9 cellular contexts compared by ENCODE assay signal in the genomic region with DNA sequence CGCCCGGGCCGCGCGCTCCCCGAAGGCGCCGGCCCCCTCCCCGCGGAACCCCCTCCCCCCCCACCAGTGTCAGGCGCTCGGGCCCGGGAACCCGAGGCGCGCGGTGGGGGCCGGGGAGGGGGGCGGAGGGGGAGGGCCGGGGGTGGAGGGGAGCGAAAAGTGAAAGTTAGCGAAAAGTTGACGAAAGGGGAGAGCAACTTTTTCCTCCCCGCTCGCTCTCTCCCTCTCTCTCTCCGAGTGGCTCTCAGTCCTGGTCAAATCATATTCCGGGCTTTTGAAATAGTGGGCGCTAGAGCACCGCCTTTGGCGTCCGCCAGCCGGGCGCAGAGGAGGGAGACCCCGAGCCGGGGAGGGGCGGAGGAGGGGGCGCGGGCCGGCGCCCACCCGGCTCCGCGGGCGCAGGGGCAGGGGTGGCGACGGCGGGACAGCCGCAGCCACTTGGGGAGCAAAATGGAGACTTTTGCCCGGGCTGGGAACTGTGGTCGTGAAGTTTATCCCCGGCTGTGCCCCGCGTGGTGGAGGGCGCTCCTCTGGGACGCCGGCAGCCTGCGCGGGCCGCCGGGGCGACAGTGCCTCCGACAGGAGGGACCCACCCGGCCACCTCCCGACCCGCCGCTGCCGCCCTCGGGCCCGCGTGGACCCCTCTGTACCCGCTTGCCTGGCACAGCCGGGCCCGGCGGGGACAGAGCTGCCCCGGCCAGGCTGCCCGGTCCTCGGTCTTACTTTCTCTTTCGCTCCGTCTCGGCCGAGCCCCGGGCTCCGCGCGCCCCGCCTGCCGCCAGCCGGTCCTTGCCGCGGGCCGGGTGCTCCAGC. TPM values are rescaled to one million over a fixed set of nuclear protein-coding genes. Genes with fewer than 3 reads are reported as not detected.
A peak's percentile ranks its signal among the peaks of the same experiment; 100 is the strongest.
DNase-seq lines count a peak whose midpoint lies in the region; ATAC-seq, FAIRE-seq and TF ChIP-seq lines count a peak whose summit lies in the region.
"Had no signal": no experiment of that assay in that cellular context is flagged by ENCODE, and none has a peak within 500 bp of the region (broad histone marks: within the 10 kb centered on the region; RNA-seq: fewer than 3 reads in every experiment).

No MANE protein-coding gene starts in this region.

- H3K4ac ChIP-seq in trophoblast cell (ENCODE audit: low read depth, low read length): no peak overlapping the region

- no peak overlapping the region for H2BK5ac ChIP-seq in trophoblast cell (ENCODE audit: low read depth, low read length, poor library complexity)

- WGBS in heart right ventricle, 2 donors: 0 to 1% methylated on average over 66 to 88 of the region's 91 CpGs
- no CpG with 5 or more reads among the region's 91 CpGs for WGBS in trophoblast cell (ENCODE audit: extremely low coverage, insufficient coverage, insufficient read length)

- H2AK5ac ChIP-seq in trophoblast cell (ENCODE audit: low read length): no peak overlapping the region

- no peaks in the 10 kb centered on the region for H3K36me3 ChIP-seq in ACC112 (ENCODE audit: insufficient read depth, low read length)
- no peaks in the 10 kb centered on the region for H3K36me3 ChIP-seq in heart right ventricle
- H3K36me3 ChIP-seq in trophoblast cell (ENCODE audit: control insufficient read depth in 1 of 2, insufficient read depth in 2 of 2, low read length in 2 of 2): no peaks in the 10 kb centered on the region

- no peak overlapping the region for H3K14ac ChIP-seq in trophoblast cell (ENCODE audit: low read length)

- no peak overlapping the region for H3K23ac ChIP-seq in trophoblast cell (ENCODE audit: low read length)

- no peaks in the 10 kb centered on the region for H3K9me3 Mint-ChIP-seq in activated naive CD8-positive, alpha-beta T cell treated with anti-CD3 and anti-CD28 coated beads for 36 hours

- no peak overlapping the region for H4K91ac ChIP-seq in trophoblast cell (ENCODE audit: low read depth, low read length)

- no peak overlapping the region for H2BK120ac ChIP-seq in trophoblast cell (ENCODE audit: insufficient read depth, low read length, poor library complexity)

- peaks cover 46% of the 10 kb centered on the region for H3K27me3 ChIP-seq in ACC112 (ENCODE audit: insufficient read depth, low read length)
- H3K27me3 ChIP-seq in heart right ventricle: peaks cover 17 to 94% (median 79%) of the 10 kb centered on the region in 7 donors
- peaks cover 94% of the 10 kb centered on the region for H3K27me3 ChIP-seq in trophoblast cell (ENCODE audit: insufficient read depth, low read length)

- peak overlapping the region; percentile 20 for H3K4me2 ChIP-seq in trophoblast cell (ENCODE audit: low read length)

- DNase-seq in H54 (ENCODE audit: insufficient read length, low spot score): peak; percentile 76
- DNase-seq in activated naive CD8-positive, alpha-beta T cell treated with anti-CD3 and anti-CD28 coated beads for 36 hours: peak; percentile 26
- peak in 1 of 2 donors; percentile 68 for DNase-seq in heart right ventricle
- DNase-seq in trophoblast cell: no peak
- DNase-seq in stimulated activated CD4-positive, alpha-beta T cell treated with anti-CD3 and anti-CD28 coated beads, Interleukin-4, amount 100 ng/mL, for 1 hour: no peak

- intact Hi-C loops in heart right ventricle (cut with DNase I): loop anchor here (2.0 to 10.0 kb wide), 15 partner anchors 55 to 353 kb away; no protein-coding TSS in a partner anchor

- peaks cover 57% of the 10 kb centered on the region for H3K27me3 Mint-ChIP-seq in activated naive CD8-positive, alpha-beta T cell treated with anti-CD3 and anti-CD28 coated beads for 36 hours

- no peak overlapping the region for H3K18ac ChIP-seq in trophoblast cell (ENCODE audit: low read length)

- no peak for FAIRE-seq in H54 (lab: Jason Lieb, UNC)

- peak overlapping the region; percentile 97 for H3K4me3 ChIP-seq in ACC112 (ENCODE audit: low read depth, low read length)
- peak overlapping the region; percentile 70 to 92 (median 80) for H3K4me3 ChIP-seq in heart right ventricle
- H3K4me3 ChIP-seq in trophoblast cell (ENCODE audit: low read depth, low read length): no peak overlapping the region

- TF ChIP-seq POLR2A in H54 (IDR thresholded peaks at IDR 0.05; ENCODE audit: low read depth, low read length): no peak

- H3K79me2 ChIP-seq in ACC112 (ENCODE audit: control insufficient read depth, insufficient read depth, low read length, unreplicated experiment) (peaks cover 8% of the 10 kb centered on the region), trophoblast cell (ENCODE audit: control insufficient read depth, insufficient read depth, low read length, poor library complexity) (no peaks in the 10 kb centered on the region)

- TF ChIP-seq CTCF in heart right ventricle (IDR thresholded peaks at IDR 0.05): peak in 8 of 9 donors; percentile 27 to 70 (median 51)

- H3K27ac ChIP-seq in ACC112 (ENCODE audit: low read depth, low read length) (peak overlapping the region; percentile 68; the same call in 1 of the 2 replicates), heart right ventricle (peak overlapping the region; percentile 76 to 97 (median 92)), trophoblast cell (ENCODE audit: low read depth, low read length) (no peak overlapping the region)

- H2AFZ ChIP-seq in ACC112 (ENCODE audit: low read length, unreplicated experiment) (peak overlapping the region; percentile 99), trophoblast cell (ENCODE audit: insufficient read depth, low read length, poor library complexity) (no peak overlapping the region)

- no peak overlapping the region for H2BK12ac ChIP-seq in trophoblast cell (ENCODE audit: low read length)

- peak in 7 of 8 donors; percentile 35 to 61 (median 42) for ATAC-seq in heart right ventricle
- ATAC-seq in HG03135 (IDR thresholded peaks at IDR 0.05; ENCODE audit: unreplicated experiment): no peak
- ATAC-seq in HG03571 (IDR thresholded peaks at IDR 0.05; ENCODE audit: unreplicated experiment): no peak

- peaks cover 2% of the 10 kb centered on the region for H3K4me1 Mint-ChIP-seq in activated naive CD8-positive, alpha-beta T cell treated with anti-CD3 and anti-CD28 coated beads for 36 hours

- no peak overlapping the region for H4K8ac ChIP-seq in trophoblast cell (ENCODE audit: low read depth, low read length)

- H3K4me1 ChIP-seq in ACC112 (ENCODE audit: control insufficient read depth, insufficient read depth, low read length, unreplicated experiment): no peaks in the 10 kb centered on the region
- peaks cover 2 to 81% (median 36%) of the 10 kb centered on the region in 9 donors for H3K4me1 ChIP-seq in heart right ventricle
- peaks cover 3 to 7% of the 10 kb centered on the region in 2 experiments for H3K4me1 ChIP-seq in trophoblast cell (ENCODE audit: control insufficient read depth in 1 of 2, insufficient read depth in 2 of 2, low read length in 2 of 2)

- H3K27ac Mint-ChIP-seq in activated naive CD8-positive, alpha-beta T cell treated with anti-CD3 and anti-CD28 coated beads for 36 hours: no peak overlapping the region

- H3K36me3 Mint-ChIP-seq in activated naive CD8-positive, alpha-beta T cell treated with anti-CD3 and anti-CD28 coated beads for 36 hours: no peaks in the 10 kb centered on the region

- peak overlapping the region; percentile 47 for H3K4me3 Mint-ChIP-seq in activated naive CD8-positive, alpha-beta T cell treated with anti-CD3 and anti-CD28 coated beads for 36 hours

- no peaks in the 10 kb centered on the region for H3K79me1 ChIP-seq in trophoblast cell (ENCODE audit: low read length)

- no peak overlapping the region for H3K9ac ChIP-seq in trophoblast cell (ENCODE audit: low read length)

- H3K9me3 ChIP-seq in heart right ventricle: no peaks in the 10 kb centered on the region
- peaks cover 22% of the 10 kb centered on the region for H3K9me3 ChIP-seq in trophoblast cell (ENCODE audit: insufficient read depth, low read depth, low read length)

- no peak overlapping the region for H4K12ac ChIP-seq in trophoblast cell (ENCODE audit: low read depth, low read length)

RNA-seq across cellular contexts. Expression of a gene that starts 0.7 kb away (rescaled TPM):
- under 1 TPM; 0.06 to 0.12 TPM for total RNA-seq in activated naive CD8-positive, alpha-beta T cell treated with anti-CD3 and anti-CD28 coated beads for 36 hours
- 10 to 100 TPM; 11.7 to 25.9 (median 14.8) TPM for total RNA-seq in heart right ventricle
- 10 to 100 TPM in 1 of 2 donors, 1 to 10 TPM in 1; 4.1 to 16.8 TPM for polyA plus RNA-seq in heart right ventricle
- polyA plus RNA-seq in trophoblast cell (2013): 0.19 and 0.27 TPM in 2 replicates

RNA-seq across cellular contexts. Expression of a gene that starts 48.4 kb away (rescaled TPM):
- not detected for total RNA-seq in activated naive CD8-positive, alpha-beta T cell treated with anti-CD3 and anti-CD28 coated beads for 36 hours
- not detected for total RNA-seq in heart right ventricle
- not detected for polyA plus RNA-seq in heart right ventricle
- polyA plus RNA-seq in trophoblast cell (2013): not detected in 2 replicates
- total RNA-seq: glomerular endothelial cell had no signal

Comparison
In these comparisons a context has a peak if more than half of its experiments do, and no peak if none do; other contexts are left out.
1. DNase-seq: peak in H54 (single experiment) and activated naive CD8-positive, alpha-beta T cell treated with anti-CD3 and anti-CD28 coated beads for 36 hours (single experiment); none in trophoblast cell (0 of 2) and stimulated activated CD4-positive, alpha-beta T cell treated with anti-CD3 and anti-CD28 coated beads, Interleukin-4, amount 100 ng/mL, for 1 hour (single experiment).
2. ATAC-seq: peak in heart right ventricle (7 of 8); none in HG03135 (single experiment) and HG03571 (single experiment).
3. RNA of a gene that starts 0.7 kb away (total RNA-seq): 11.7 to 25.9 TPM in heart right ventricle; 0.06 to 0.12 TPM in activated naive CD8-positive, alpha-beta T cell treated with anti-CD3 and anti-CD28 coated beads for 36 hours; every median in the first group is over 10 times any median in the second.